9 cellular contexts compared by ENCODE assay signal in the genomic region with DNA sequence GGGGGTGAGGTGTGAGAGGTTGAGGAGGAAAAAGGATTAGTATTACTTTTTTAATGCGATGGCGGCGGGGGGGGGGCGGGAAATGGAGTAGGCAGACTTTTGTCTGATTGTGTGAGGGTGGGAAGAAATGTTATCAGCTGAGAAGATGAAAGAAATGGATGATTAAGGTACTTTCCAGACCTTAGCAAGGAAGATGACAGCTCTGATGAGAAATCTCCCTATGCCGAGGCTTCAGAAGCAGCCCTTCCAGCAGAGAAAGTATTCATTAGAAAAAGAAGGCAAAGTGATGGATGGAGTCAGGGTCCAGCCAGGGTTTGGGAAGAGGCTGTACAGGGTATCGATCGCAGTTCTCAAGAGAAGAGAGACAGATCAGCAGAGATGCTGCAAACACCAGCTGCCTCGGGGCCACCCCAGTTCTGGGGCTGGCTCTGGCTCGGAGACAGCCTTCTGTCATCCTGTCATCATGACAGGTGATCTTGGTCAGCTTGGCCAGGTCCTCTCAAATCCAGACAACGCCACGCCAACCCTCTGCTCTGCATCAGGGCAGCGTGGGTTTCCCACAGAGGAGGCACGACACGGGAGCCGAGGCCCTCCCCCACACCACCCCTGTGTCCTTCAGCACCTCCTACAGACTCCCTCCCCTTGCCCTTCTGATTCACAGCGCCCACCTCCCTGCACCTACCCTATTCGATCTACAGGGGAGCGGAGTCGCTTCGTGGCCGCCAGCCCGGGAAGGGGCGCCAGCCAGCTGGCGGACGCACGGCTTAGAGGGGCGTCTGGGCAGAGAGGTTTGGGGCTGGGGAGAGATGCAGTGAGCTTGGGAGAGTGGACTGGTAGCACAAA. TPM values are rescaled to one million over a fixed set of nuclear protein-coding genes. Genes with fewer than 3 reads are reported as not detected.
A peak's percentile ranks its signal among the peaks of the same experiment; 100 is the strongest.
DNase-seq lines count a peak whose midpoint lies in the region; ATAC-seq and TF ChIP-seq lines count a peak whose summit lies in the region.
"Had no signal": no experiment of that assay in that cellular context is flagged by ENCODE, and none has a peak within 500 bp of the region (broad histone marks: within the 10 kb centered on the region; RNA-seq: fewer than 3 reads in every experiment).

No MANE protein-coding gene starts in this region.

- H3K4me2 ChIP-seq in Loucy (ENCODE audit: low read depth, low read length, poor library complexity, severe bottlenecking), result peak overlapping the region; percentile 100

- no peaks in the 10 kb centered on the region for H3K9me2 ChIP-seq in Loucy (replicated peaks; ENCODE audit: low read depth, low read length)

- DNase-seq in GM10248 (ENCODE audit: extremely low spot score) (no peak), epithelial cell of proximal tubule (ENCODE audit: low read depth) (no peak), aorta (peak; percentile 65 to 81), HPDE6-E6E7 (ENCODE audit: extremely low spot score) (no peak)
- peak; percentile 26 to 31 for DNase-seq in activated CD4-positive, alpha-beta T cell treated with anti-CD3 and anti-CD28 coated beads, Interleukin-2, amount 50 U/mL, for 4 hours
- peak in 3 of 9 donors; percentile 40 to 64 (median 41) for DNase-seq in naive thymus-derived CD4-positive, alpha-beta T cell

- H4K20me1 ChIP-seq in Loucy (ENCODE audit: insufficient read depth, low read length, poor library complexity, severe bottlenecking), result no peaks in the 10 kb centered on the region

- no peaks in the 10 kb centered on the region for H3K36me3 ChIP-seq in Loucy (ENCODE audit: insufficient read depth, low read length)
- peaks cover 0 to 18% (median 0%) of the 10 kb centered on the region in 3 experiments for H3K36me3 ChIP-seq in naive thymus-derived CD4-positive, alpha-beta T cell (ENCODE audit: control insufficient read depth in 2 of 3, insufficient read depth in 3 of 3, low read length in 3 of 3)
- no peaks in the 10 kb centered on the region for H3K36me3 ChIP-seq in aorta (ENCODE audit: control insufficient read depth in 1 of 2, insufficient read depth in 2 of 2, low read length in 1 of 2)

- peaks cover 0 to 26% (median 5%) of the 10 kb centered on the region in 5 donors for H3K27me3 Mint-ChIP-seq in naive thymus-derived CD4-positive, alpha-beta T cell

- peak overlapping the region; percentile 84 for H3K4me3 ChIP-seq in Loucy (ENCODE audit: low read length, poor library complexity, severe bottlenecking)
- peak overlapping the region; percentile 60 for H3K4me3 ChIP-seq in epithelial cell of proximal tubule (ENCODE audit: low read depth, low read length)
- peak overlapping the region; percentile 98 for H3K4me3 ChIP-seq in naive thymus-derived CD4-positive, alpha-beta T cell (ENCODE audit: low read length)
- peak overlapping the region in 1 of 2 donors; percentile 5 for H3K4me3 ChIP-seq in aorta (ENCODE audit: low read length in 2 of 2)

- CTCF ChIA-PET in GM10248 (lab: Yijun Ruan, JAX), result interaction anchor here (0.7 to 43.8 kb wide), 8 partner anchors 11 to 501 kb away, joined by 3 to 1898 read pairs (median 4); a partner anchor contains a TSS
- CTCF ChIA-PET in naive thymus-derived CD4-positive, alpha-beta T cell (lab: Charles Lee), result interaction anchor here (0.6 to 32.6 kb wide), 7 partner anchors 10 to 551 kb away, joined by 3 to 1240 read pairs (median 3); a partner anchor contains a TSS

- peak overlapping the region; percentile 93 to 99 (median 96) for H3K4me3 Mint-ChIP-seq in naive thymus-derived CD4-positive, alpha-beta T cell

- H3K9me3 Mint-ChIP-seq in naive thymus-derived CD4-positive, alpha-beta T cell, result no peaks in the 10 kb centered on the region

- peak; percentile 24 for TF ChIP-seq CTCF in GM10248 (IDR thresholded peaks at IDR 0.05; ENCODE audit: control extremely low read depth, extremely low read depth, low read depth, missing control alignments)
- peak; percentile 49 for TF ChIP-seq CTCF in Loucy (conservative IDR thresholded peaks at IDR 0.05; ENCODE audit: low read length)
- TF ChIP-seq CTCF in epithelial cell of proximal tubule (conservative IDR thresholded peaks at IDR 0.05; ENCODE audit: low read depth, low read length), result no peak

- WGBS in aorta, 2 donors, result 7 to 8% methylated on average over 26 to 27 of the region's 27 CpGs

- H3K9me3 ChIP-seq in Loucy (ENCODE audit: insufficient read depth, low read depth, low read length), result no peaks in the 10 kb centered on the region
- no peaks in the 10 kb centered on the region for H3K9me3 ChIP-seq in naive thymus-derived CD4-positive, alpha-beta T cell (ENCODE audit: control insufficient read depth in 2 of 3, low read length in 3 of 3)
- no peaks in the 10 kb centered on the region for H3K9me3 ChIP-seq in aorta (ENCODE audit: control insufficient read depth, low read length)

- H3K36me3 Mint-ChIP-seq in naive thymus-derived CD4-positive, alpha-beta T cell, result peaks cover 0 to 7% (median 3%) of the 10 kb centered on the region in 5 donors

- no peaks in the 10 kb centered on the region; the same call in 1 of the 2 replicates for H3K79me2 ChIP-seq in Loucy (ENCODE audit: insufficient read depth, low read length)

- peak overlapping the region; percentile 97 for H2AFZ ChIP-seq in Loucy (ENCODE audit: low read length)

- ATAC-seq in GM21825 (IDR thresholded peaks at IDR 0.05; ENCODE audit: unreplicated experiment), result peak; percentile 23
- peak; percentile 36 for ATAC-seq in naive thymus-derived CD4-positive, alpha-beta T cell
- peak; percentile 47 for ATAC-seq in aorta (ENCODE audit: low FRiP score)

- H3K4me1 Mint-ChIP-seq in naive thymus-derived CD4-positive, alpha-beta T cell, result peaks cover 30 to 48% (median 39%) of the 10 kb centered on the region in 7 donors

- no peaks in the 10 kb centered on the region for H3F3A ChIP-seq in Loucy (ENCODE audit: low read depth)

- peak overlapping the region; percentile 82 to 97 (median 92) for H3K27ac Mint-ChIP-seq in naive thymus-derived CD4-positive, alpha-beta T cell

- POLR2A ChIA-PET in GM10248 (lab: Yijun Ruan, JAX), result interaction anchor here (0.5 to 1.2 kb wide), 3 partner anchors 49 to 66 kb away, joined by 3 to 4 read pairs (median 3); a partner anchor contains a TSS
- POLR2A ChIA-PET in naive thymus-derived CD4-positive, alpha-beta T cell (lab: Charles Lee), result interaction anchor here (0.6 to 27.0 kb wide), 12 partner anchors 23 to 790 kb away, joined by 3 to 478 read pairs (median 5); a partner anchor contains a TSS

- peak overlapping the region; percentile 67 for H3K27ac ChIP-seq in naive thymus-derived CD4-positive, alpha-beta T cell (ENCODE audit: low read depth, low read length)
- H3K27ac ChIP-seq in aorta (ENCODE audit: low read depth in 1 of 2, low read length in 2 of 2), result peak overlapping the region in 1 of 2 donors; percentile 3

- H3K27me3 ChIP-seq in Loucy (ENCODE audit: insufficient read depth, low read length, poor library complexity, severe bottlenecking), result no peaks in the 10 kb centered on the region
- H3K27me3 ChIP-seq in naive thymus-derived CD4-positive, alpha-beta T cell (ENCODE audit: control insufficient read depth in 2 of 2, insufficient read depth in 2 of 2, low read length in 2 of 2), result no peaks in the 10 kb centered on the region
- no peaks in the 10 kb centered on the region for H3K27me3 ChIP-seq in aorta (ENCODE audit: control insufficient read depth in 1 of 2, insufficient read depth in 2 of 2, low read length in 1 of 2)

- intact Hi-C loops in naive thymus-derived CD4-positive, alpha-beta T cell (cut with micrococcal nuclease), result loop anchor here (1.0 to 10.0 kb wide), 22 partner anchors 11 to 855 kb away; a partner anchor contains a TSS
- intact Hi-C loops in aorta (cut with DNase I), result loop anchor here (5.0 kb wide), 2 partner anchors 56 to 231 kb away; a partner anchor contains a TSS

- H3K4me1 ChIP-seq in Loucy (ENCODE audit: insufficient read depth, low read length, poor library complexity, severe bottlenecking) (peaks cover 26% of the 10 kb centered on the region), aorta (ENCODE audit: control insufficient read depth in 1 of 2, insufficient read depth in 2 of 2, low read length in 2 of 2) (no peaks in the 10 kb centered on the region)
- peaks cover 9 to 14% of the 10 kb centered on the region in 2 donors for H3K4me1 ChIP-seq in naive thymus-derived CD4-positive, alpha-beta T cell (ENCODE audit: control insufficient read depth in 2 of 2, insufficient read depth in 2 of 2, low read length in 2 of 2)

- peak overlapping the region; percentile 66 for H3K9ac ChIP-seq in Loucy (ENCODE audit: low read depth, low read length, poor library complexity, severe bottlenecking)

RNA-seq across cellular contexts. Expression of a gene that starts 0.7 kb away (rescaled TPM):
- total RNA-seq in epithelial cell of proximal tubule (7.4 and 7.7 TPM in 2 replicates), aorta (1 to 10 TPM; 3.8 to 4.2 TPM)
- 10 to 100 TPM; 10.5 to 12.8 (median 11.7) TPM for total RNA-seq in naive thymus-derived CD4-positive, alpha-beta T cell
- 10 to 100 TPM in 1 of 2 donors, 1 to 10 TPM in 1; 4.9 to 15.2 TPM for polyA plus RNA-seq in naive thymus-derived CD4-positive, alpha-beta T cell
- 10 to 100 TPM in 1 of 2 donors, under 1 TPM in 1; 0.63 to 12.5 TPM for polyA plus RNA-seq in aorta

RNA-seq across cellular contexts. Expression of a gene that starts 10.9 kb away (rescaled TPM):
- total RNA-seq in epithelial cell of proximal tubule (3.6 and 4.0 TPM in 2 replicates), aorta (10 to 100 TPM; 10.6 TPM)
- 10 to 100 TPM; 19.6 to 41.5 (median 24.1) TPM for total RNA-seq in naive thymus-derived CD4-positive, alpha-beta T cell
- 10 to 100 TPM; 13.5 to 25.3 TPM for polyA plus RNA-seq in naive thymus-derived CD4-positive, alpha-beta T cell
- polyA plus RNA-seq in aorta, result 1 to 10 TPM; 5.4 to 5.7 TPM

RNA-seq across cellular contexts. Expression of a gene that starts 16.7 kb away (rescaled TPM):
- total RNA-seq in epithelial cell of proximal tubule, result 0.12 TPM in 1 of 2 replicates, not detected in the other
- total RNA-seq in naive thymus-derived CD4-positive, alpha-beta T cell, result not detected
- under 1 TPM in 1 of 2 donors, not detected in 1; 0.43 TPM for polyA plus RNA-seq in naive thymus-derived CD4-positive, alpha-beta T cell
- total RNA-seq in aorta, result 1 to 10 TPM; 5.9 to 6.2 TPM
- polyA plus RNA-seq in aorta, result 1 to 10 TPM; 1.4 to 2.8 TPM

RNA-seq across cellular contexts. Expression of a gene that starts 26.5 kb away (rescaled TPM):
- total RNA-seq in epithelial cell of proximal tubule (0.87 and 0.92 TPM in 2 replicates), aorta (1 to 10 TPM; 3.8 to 7.7 TPM)
- total RNA-seq in naive thymus-derived CD4-positive, alpha-beta T cell, result 10 to 100 TPM in 3 of 5 experiments, 1 to 10 TPM in 2; 2.9 to 42.2 (median 17.7) TPM
- 10 to 100 TPM; 17.4 to 36.2 TPM for polyA plus RNA-seq in naive thymus-derived CD4-positive, alpha-beta T cell
- polyA plus RNA-seq in aorta, result 1 to 10 TPM; 3.1 to 4.5 TPM

RNA-seq across cellular contexts. Expression of a gene that starts 56.7 kb away (rescaled TPM):
- total RNA-seq in epithelial cell of proximal tubule (not detected in 2 replicates), aorta (not detected)
- under 1 TPM; 0.05 to 0.58 (median 0.42) TPM for total RNA-seq in naive thymus-derived CD4-positive, alpha-beta T cell
- under 1 TPM in 1 of 2 donors, not detected in 1; 0.45 TPM for polyA plus RNA-seq in naive thymus-derived CD4-positive, alpha-beta T cell
- not detected for polyA plus RNA-seq in aorta
- total RNA-seq: activated CD8-positive, alpha-beta memory T cell treated with anti-CD3 and anti-CD28 coated beads for 36 hours had no signal

Comparison
In these comparisons a context has a peak if more than half of its experiments do, and no peak if none do; other contexts are left out.
1. DNase-seq: peak in activated CD4-positive, alpha-beta T cell treated with anti-CD3 and anti-CD28 coated beads, Interleukin-2, amount 50 U/mL, for 4 hours (2 of 2) and aorta (2 of 2); none in GM10248 (single experiment), epithelial cell of proximal tubule (single experiment) and HPDE6-E6E7 (single experiment).
2. Peak in every context shown above with its lines, with median percentiles within 50 percentile points of each other: ATAC-seq.